In genomic region chr4:105709081-105709450, GRCh38 we compare ENCODE assay signal across 8 cellular contexts. TPM values are rescaled to one million over a fixed set of nuclear protein-coding genes. Genes with fewer than 3 reads are reported as not detected.
DNase-seq lines count a peak whose midpoint lies in the region; ATAC-seq lines count a peak whose summit lies in the region.

No MANE protein-coding gene starts in this region.

- peak; percentile 30 for ATAC-seq in GM18873 (IDR thresholded peaks at IDR 0.05; ENCODE audit: low FRiP score, unreplicated experiment)
- ATAC-seq in HG03095 (IDR thresholded peaks at IDR 0.05; ENCODE audit: unreplicated experiment) = peak; percentile 29
- ATAC-seq in effector memory CD8-positive, alpha-beta T cell (replicated peaks) = peak; percentile 18

- H3K4me1 Mint-ChIP-seq in effector memory CD8-positive, alpha-beta T cell (ENCODE audit: low read depth in 2 of 2) = peaks cover 19 to 28% of the 10 kb centered on the region in 2 donors

- DNase-seq in COR-L47 (lab: John Stamatoyannopoulos, UW) = peak; percentile 12
- DNase-seq in SJCRH30 = peak; percentile 52 to 65
- peak in 2 of 3 experiments; percentile 6 to 19 for DNase-seq in effector memory CD8-positive, alpha-beta T cell
- DNase-seq in D341Med (ENCODE audit: low spot score) = no peak
- DNase-seq in activated CD4-positive, CD25-positive, alpha-beta regulatory T cell treated with anti-CD3 and anti-CD28 coated beads, Interleukin-2, amount 50 U/mL, for 72 hours = no peak

- H3K9me3 ChIP-seq in SJCRH30 (replicated peaks) = no peaks in the 10 kb centered on the region
- H3K9me3 ChIP-seq in mucosa of rectum (ENCODE audit: control insufficient read depth in 2 of 2, low read length in 2 of 2) = no peaks in the 10 kb centered on the region

- H3K27ac ChIP-seq in SJCRH30 (peak overlapping the region; percentile 91), mucosa of rectum (ENCODE audit: low read depth in 2 of 2, low read length in 2 of 2) (peak overlapping the region; percentile 81 to 88)

- no peaks in the 10 kb centered on the region for H3K27me3 Mint-ChIP-seq in effector memory CD8-positive, alpha-beta T cell

- H3K9me3 Mint-ChIP-seq in effector memory CD8-positive, alpha-beta T cell = no peaks in the 10 kb centered on the region

- peaks cover 6% of the 10 kb centered on the region for H3K36me3 Mint-ChIP-seq in effector memory CD8-positive, alpha-beta T cell (ENCODE audit: insufficient read depth)

- H3K4me3 ChIP-seq in SJCRH30 = peak overlapping the region; percentile 85
- peak overlapping the region; percentile 88 to 93 for H3K4me3 ChIP-seq in mucosa of rectum (ENCODE audit: low read length in 2 of 2)

- H3K9ac ChIP-seq in mucosa of rectum (ENCODE audit: low read depth in 1 of 2, low read length in 2 of 2) = peak overlapping the region; percentile 87 to 88

- H3K4me1 ChIP-seq in SJCRH30 (peaks cover 9% of the 10 kb centered on the region), mucosa of rectum (ENCODE audit: control insufficient read depth in 2 of 2, insufficient read depth in 2 of 2, low read length in 2 of 2) (peaks cover 9 to 10% of the 10 kb centered on the region in 2 donors)

- H3K4me3 Mint-ChIP-seq in effector memory CD8-positive, alpha-beta T cell = peak overlapping the region; percentile 94 to 96

- H3K27ac Mint-ChIP-seq in effector memory CD8-positive, alpha-beta T cell = peak overlapping the region; percentile 94 to 97

- H3K36me3 ChIP-seq in SJCRH30 (0 out of 2 replicates have a peak, but pooled peaks cover 2% of the 10 kb centered on the region), mucosa of rectum (ENCODE audit: control insufficient read depth in 2 of 2, insufficient read depth in 2 of 2, low read length in 2 of 2) (no peaks in the 10 kb centered on the region)

- H3K27me3 ChIP-seq in SJCRH30 = no peaks in the 10 kb centered on the region
- no peaks in the 10 kb centered on the region for H3K27me3 ChIP-seq in mucosa of rectum (ENCODE audit: control insufficient read depth in 2 of 2, insufficient read depth in 2 of 2, low read length in 2 of 2)

RNA-seq across cellular contexts. Expression of gene GSTCD, which starts 0.5 kb away (rescaled TPM):
- 23.3 and 27.2 TPM in 2 replicates for total RNA-seq in SJCRH30 (2014; rRNA removed; shearing (Covaris generic))

RNA-seq across cellular contexts. Expression of gene INTS12, which starts 0.6 kb away (rescaled TPM):
- total RNA-seq in SJCRH30 (2014; rRNA removed; shearing (Covaris generic)) = 20.9 and 27.0 TPM in 2 replicates

Comparison
In these comparisons a context has a peak if more than half of its experiments do, and no peak if none do; other contexts are left out.
1. DNase-seq: peak in COR-L47 (single experiment), SJCRH30 (2 of 2) and effector memory CD8-positive, alpha-beta T cell (2 of 3); none in D341Med (single experiment) and activated CD4-positive, CD25-positive, alpha-beta regulatory T cell treated with anti-CD3 and anti-CD28 coated beads, Interleukin-2, amount 50 U/mL, for 72 hours (single experiment).
2. Peak in every context shown above with its lines, with median percentiles within 50 percentile points of each other: ATAC-seq.